ENCODE assay signal across 1 cellular context in the genomic region with DNA sequence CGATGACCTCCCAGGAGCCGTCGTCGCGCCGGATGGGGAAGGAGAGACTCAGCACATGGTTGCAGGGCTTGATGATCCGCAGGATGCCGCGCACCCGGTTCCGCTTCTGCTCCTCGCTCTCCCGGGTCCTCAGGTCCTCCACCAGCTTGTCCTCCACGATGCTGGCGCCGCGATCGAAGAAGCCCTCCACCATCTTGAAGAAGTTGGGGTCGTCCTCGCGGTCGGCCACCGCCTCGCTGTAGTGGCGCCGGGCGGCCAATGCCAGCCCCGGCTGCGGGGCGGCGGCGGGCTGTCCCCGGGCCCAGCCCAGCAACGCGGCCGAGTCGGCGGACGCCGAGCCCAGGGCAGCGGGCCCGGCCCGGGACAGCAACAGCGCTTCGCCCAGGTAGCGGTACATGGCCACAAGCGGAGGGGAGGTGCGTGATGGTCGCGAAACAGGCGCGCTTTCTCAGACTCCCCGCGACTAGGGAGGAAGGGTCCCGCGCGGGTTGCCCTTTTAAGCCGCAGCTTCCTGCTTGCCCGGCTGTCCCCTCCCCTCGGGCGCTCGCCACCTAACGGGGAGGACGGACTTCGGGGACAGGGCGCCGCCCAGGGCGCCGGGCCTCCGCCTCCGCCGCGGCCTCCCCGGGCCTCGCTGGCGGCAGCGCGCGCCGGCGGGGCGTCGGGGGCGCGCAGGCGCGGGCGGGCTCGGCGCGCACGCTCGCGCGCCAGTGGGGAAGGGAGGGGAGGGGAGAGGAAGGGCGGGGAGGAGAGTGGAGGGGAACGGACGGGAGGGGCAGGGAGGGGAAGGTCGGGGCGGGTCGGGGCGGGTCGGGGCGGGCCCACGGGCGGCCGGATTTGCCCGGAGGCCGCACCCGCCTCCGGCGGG.
TF ChIP-seq lines count a peak whose summit lies in the region.

A gene (minus strand): TSS at position 471 of the 868 bp plus-strand sequence. CDS start 74 bp downstream, at position 397.
A gene with protein sequence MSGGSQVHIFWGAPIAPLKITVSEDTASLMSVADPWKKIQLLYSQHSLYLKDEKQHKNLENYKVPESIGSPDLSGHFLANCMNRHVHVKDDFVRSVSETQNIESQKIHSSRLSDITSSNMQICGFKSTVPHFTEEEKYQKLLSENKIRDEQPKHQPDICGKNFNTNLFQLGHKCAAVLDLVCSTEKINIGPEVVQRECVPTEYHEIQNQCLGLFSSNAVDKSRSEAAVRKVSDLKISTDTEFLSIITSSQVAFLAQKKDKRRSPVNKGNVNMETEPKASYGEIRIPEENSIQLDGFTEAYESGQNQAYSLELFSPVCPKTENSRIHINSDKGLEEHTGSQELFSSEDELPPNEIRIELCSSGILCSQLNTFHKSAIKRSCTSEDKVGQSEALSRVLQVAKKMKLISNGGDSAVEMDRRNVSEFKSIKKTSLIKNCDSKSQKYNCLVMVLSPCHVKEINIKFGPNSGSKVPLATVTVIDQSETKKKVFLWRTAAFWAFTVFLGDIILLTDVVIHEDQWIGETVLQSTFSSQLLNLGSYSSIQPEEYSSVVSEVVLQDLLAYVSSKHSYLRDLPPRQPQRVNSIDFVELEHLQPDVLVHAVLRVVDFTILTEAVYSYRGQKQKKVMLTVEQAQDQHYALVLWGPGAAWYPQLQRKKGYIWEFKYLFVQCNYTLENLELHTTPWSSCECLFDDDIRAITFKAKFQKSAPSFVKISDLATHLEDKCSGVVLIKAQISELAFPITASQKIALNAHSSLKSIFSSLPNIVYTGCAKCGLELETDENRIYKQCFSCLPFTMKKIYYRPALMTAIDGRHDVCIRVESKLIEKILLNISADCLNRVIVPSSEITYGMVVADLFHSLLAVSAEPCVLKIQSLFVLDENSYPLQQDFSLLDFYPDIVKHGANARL (plus strand): TSS at position 834 of the 868 bp plus-strand sequence. CDS start 56,149 bp downstream, outside the sequence.

TF ChIP-seq in K562, 482 proteins besides CTCF, POLR2A, EP300 and RAD21 (continued from another document and continues in another):
- TF ChIP-seq MCM7 (IDR thresholded peaks at IDR 0.05) (no peak), NFE2 (IDR thresholded peaks at IDR 0.05; ENCODE audit: low read depth) (no peak), POLR2G (IDR thresholded peaks at IDR 0.05; ENCODE audit: low read depth, low read length) (peak; percentile 80), PHB2 (IDR thresholded peaks at IDR 0.05; ENCODE audit: low read depth) (no peak), JUND (IDR thresholded peaks at IDR 0.05; ENCODE audit: borderline replicate concordance, low read depth, low read length) (no peak), JUND (tag; IDR thresholded peaks at IDR 0.05; ENCODE audit: borderline replicate concordance, low read depth, low read length) (no peak), IRF2 (CRISPR knock-in tag; IDR thresholded peaks at IDR 0.05) (no peak), ZNF551 (CRISPR knock-in tag; IDR thresholded peaks at IDR 0.05) (no peak), MAZ (CRISPR knock-in tag; conservative IDR thresholded peaks at IDR 0.05 in 1 of 2, IDR thresholded peaks at IDR 0.05 in 1 of 2) (no peak), MCM3 (IDR thresholded peaks at IDR 0.05) (no peak), POU5F1 (IDR thresholded peaks at IDR 0.05; ENCODE audit: borderline replicate concordance, low read depth, low read length, partially characterized antibody) (no peak), CSDE1 (IDR thresholded peaks at IDR 0.05) (no peak), STAT5B (CRISPR knock-in tag; IDR thresholded peaks at IDR 0.05) (no peak), TRIM24 (IDR thresholded peaks at IDR 0.05) (no peak), PHF21A (IDR thresholded peaks at IDR 0.05; ENCODE audit: borderline replicate concordance, low read depth) (no peak), BACH1 (tag; IDR thresholded peaks at IDR 0.05) (no peak), HMG20A (CRISPR knock-in tag; conservative IDR thresholded peaks at IDR 0.05) (no peak), ZNF77 (CRISPR knock-in tag; IDR thresholded peaks at IDR 0.05) (no peak), KLF13 (tag; IDR thresholded peaks at IDR 0.05; ENCODE audit: borderline replicate concordance, low read depth) (no peak), ZNF408 (CRISPR knock-in tag; IDR thresholded peaks at IDR 0.05; ENCODE audit: low read depth) (no peak), GABPB1 (CRISPR knock-in tag; IDR thresholded peaks at IDR 0.05) (no peak; the same call in 1 of the 2 replicates), ZNF134 (CRISPR knock-in tag; conservative IDR thresholded peaks at IDR 0.05) (no peak), STAT5A (IDR thresholded peaks at IDR 0.05; ENCODE audit: borderline replicate concordance, low read length) (no peak), ZNF217 (CRISPR knock-in tag; IDR thresholded peaks at IDR 0.05) (no peak)
- TF ChIP-seq, protein P1, sequence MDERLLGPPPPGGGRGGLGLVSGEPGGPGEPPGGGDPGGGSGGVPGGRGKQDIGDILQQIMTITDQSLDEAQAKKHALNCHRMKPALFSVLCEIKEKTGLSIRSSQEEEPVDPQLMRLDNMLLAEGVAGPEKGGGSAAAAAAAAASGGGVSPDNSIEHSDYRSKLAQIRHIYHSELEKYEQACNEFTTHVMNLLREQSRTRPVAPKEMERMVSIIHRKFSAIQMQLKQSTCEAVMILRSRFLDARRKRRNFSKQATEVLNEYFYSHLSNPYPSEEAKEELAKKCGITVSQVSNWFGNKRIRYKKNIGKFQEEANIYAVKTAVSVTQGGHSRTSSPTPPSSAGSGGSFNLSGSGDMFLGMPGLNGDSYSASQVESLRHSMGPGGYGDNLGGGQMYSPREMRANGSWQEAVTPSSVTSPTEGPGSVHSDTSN (CRISPR knock-in tag; IDR thresholded peaks at IDR 0.05; ENCODE audit: low read depth) = no peak
- TF ChIP-seq, protein P1 (tag; conservative IDR thresholded peaks at IDR 0.05; ENCODE audit: low read depth) = no peak
- TF ChIP-seq, protein P2, sequence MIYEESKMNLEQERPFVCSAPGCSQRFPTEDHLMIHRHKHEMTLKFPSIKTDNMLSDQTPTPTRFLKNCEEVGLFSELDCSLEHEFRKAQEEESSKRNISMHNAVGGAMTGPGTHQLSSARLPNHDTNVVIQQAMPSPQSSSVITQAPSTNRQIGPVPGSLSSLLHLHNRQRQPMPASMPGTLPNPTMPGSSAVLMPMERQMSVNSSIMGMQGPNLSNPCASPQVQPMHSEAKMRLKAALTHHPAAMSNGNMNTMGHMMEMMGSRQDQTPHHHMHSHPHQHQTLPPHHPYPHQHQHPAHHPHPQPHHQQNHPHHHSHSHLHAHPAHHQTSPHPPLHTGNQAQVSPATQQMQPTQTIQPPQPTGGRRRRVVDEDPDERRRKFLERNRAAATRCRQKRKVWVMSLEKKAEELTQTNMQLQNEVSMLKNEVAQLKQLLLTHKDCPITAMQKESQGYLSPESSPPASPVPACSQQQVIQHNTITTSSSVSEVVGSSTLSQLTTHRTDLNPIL (CRISPR knock-in tag; IDR thresholded peaks at IDR 0.05) = no peak
- TF ChIP-seq, protein P3, sequence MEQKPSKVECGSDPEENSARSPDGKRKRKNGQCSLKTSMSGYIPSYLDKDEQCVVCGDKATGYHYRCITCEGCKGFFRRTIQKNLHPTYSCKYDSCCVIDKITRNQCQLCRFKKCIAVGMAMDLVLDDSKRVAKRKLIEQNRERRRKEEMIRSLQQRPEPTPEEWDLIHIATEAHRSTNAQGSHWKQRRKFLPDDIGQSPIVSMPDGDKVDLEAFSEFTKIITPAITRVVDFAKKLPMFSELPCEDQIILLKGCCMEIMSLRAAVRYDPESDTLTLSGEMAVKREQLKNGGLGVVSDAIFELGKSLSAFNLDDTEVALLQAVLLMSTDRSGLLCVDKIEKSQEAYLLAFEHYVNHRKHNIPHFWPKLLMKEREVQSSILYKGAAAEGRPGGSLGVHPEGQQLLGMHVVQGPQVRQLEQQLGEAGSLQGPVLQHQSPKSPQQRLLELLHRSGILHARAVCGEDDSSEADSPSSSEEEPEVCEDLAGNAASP (IDR thresholded peaks at IDR 0.05) = no peak
- TF ChIP-seq, protein P4, sequence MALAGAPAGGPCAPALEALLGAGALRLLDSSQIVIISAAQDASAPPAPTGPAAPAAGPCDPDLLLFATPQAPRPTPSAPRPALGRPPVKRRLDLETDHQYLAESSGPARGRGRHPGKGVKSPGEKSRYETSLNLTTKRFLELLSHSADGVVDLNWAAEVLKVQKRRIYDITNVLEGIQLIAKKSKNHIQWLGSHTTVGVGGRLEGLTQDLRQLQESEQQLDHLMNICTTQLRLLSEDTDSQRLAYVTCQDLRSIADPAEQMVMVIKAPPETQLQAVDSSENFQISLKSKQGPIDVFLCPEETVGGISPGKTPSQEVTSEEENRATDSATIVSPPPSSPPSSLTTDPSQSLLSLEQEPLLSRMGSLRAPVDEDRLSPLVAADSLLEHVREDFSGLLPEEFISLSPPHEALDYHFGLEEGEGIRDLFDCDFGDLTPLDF (CRISPR knock-in tag; IDR thresholded peaks at IDR 0.05) = no peak
- TF ChIP-seq, protein P5, sequence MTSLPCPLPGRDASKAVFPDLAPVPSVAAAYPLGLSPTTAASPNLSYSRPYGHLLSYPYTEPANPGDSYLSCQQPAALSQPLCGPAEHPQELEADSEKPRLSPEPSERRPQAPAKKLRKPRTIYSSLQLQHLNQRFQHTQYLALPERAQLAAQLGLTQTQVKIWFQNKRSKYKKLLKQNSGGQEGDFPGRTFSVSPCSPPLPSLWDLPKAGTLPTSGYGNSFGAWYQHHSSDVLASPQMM (CRISPR knock-in tag; IDR thresholded peaks at IDR 0.05) = no peak
- TF ChIP-seq, protein P6, sequence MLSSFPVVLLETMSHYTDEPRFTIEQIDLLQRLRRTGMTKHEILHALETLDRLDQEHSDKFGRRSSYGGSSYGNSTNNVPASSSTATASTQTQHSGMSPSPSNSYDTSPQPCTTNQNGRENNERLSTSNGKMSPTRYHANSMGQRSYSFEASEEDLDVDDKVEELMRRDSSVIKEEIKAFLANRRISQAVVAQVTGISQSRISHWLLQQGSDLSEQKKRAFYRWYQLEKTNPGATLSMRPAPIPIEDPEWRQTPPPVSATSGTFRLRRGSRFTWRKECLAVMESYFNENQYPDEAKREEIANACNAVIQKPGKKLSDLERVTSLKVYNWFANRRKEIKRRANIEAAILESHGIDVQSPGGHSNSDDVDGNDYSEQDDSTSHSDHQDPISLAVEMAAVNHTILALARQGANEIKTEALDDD (IDR thresholded peaks at IDR 0.05) = no peak
- TF ChIP-seq, protein P7, sequence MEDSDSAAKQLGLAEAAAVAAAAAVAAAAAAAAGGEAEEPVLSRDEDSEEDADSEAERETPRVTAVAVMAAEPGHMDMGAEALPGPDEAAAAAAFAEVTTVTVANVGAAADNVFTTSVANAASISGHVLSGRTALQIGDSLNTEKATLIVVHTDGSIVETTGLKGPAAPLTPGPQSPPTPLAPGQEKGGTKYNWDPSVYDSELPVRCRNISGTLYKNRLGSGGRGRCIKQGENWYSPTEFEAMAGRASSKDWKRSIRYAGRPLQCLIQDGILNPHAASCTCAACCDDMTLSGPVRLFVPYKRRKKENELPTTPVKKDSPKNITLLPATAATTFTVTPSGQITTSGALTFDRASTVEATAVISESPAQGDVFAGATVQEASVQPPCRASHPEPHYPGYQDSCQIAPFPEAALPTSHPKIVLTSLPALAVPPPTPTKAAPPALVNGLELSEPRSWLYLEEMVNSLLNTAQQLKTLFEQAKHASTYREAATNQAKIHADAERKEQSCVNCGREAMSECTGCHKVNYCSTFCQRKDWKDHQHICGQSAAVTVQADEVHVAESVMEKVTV (CRISPR knock-in tag; IDR thresholded peaks at IDR 0.05) = no peak
- TF ChIP-seq, protein P8, sequence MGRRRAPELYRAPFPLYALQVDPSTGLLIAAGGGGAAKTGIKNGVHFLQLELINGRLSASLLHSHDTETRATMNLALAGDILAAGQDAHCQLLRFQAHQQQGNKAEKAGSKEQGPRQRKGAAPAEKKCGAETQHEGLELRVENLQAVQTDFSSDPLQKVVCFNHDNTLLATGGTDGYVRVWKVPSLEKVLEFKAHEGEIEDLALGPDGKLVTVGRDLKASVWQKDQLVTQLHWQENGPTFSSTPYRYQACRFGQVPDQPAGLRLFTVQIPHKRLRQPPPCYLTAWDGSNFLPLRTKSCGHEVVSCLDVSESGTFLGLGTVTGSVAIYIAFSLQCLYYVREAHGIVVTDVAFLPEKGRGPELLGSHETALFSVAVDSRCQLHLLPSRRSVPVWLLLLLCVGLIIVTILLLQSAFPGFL (CRISPR knock-in tag; IDR thresholded peaks at IDR 0.05) = no peak
- TF ChIP-seq, protein P9, sequence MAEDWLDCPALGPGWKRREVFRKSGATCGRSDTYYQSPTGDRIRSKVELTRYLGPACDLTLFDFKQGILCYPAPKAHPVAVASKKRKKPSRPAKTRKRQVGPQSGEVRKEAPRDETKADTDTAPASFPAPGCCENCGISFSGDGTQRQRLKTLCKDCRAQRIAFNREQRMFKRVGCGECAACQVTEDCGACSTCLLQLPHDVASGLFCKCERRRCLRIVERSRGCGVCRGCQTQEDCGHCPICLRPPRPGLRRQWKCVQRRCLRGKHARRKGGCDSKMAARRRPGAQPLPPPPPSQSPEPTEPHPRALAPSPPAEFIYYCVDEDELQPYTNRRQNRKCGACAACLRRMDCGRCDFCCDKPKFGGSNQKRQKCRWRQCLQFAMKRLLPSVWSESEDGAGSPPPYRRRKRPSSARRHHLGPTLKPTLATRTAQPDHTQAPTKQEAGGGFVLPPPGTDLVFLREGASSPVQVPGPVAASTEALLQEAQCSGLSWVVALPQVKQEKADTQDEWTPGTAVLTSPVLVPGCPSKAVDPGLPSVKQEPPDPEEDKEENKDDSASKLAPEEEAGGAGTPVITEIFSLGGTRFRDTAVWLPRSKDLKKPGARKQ (CRISPR knock-in tag; IDR thresholded peaks at IDR 0.05) = no peak
- TF ChIP-seq, protein P10, sequence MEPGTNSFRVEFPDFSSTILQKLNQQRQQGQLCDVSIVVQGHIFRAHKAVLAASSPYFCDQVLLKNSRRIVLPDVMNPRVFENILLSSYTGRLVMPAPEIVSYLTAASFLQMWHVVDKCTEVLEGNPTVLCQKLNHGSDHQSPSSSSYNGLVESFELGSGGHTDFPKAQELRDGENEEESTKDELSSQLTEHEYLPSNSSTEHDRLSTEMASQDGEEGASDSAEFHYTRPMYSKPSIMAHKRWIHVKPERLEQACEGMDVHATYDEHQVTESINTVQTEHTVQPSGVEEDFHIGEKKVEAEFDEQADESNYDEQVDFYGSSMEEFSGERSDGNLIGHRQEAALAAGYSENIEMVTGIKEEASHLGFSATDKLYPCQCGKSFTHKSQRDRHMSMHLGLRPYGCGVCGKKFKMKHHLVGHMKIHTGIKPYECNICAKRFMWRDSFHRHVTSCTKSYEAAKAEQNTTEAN (CRISPR knock-in tag; IDR thresholded peaks at IDR 0.05) = no peak
- TF ChIP-seq, protein P11, sequence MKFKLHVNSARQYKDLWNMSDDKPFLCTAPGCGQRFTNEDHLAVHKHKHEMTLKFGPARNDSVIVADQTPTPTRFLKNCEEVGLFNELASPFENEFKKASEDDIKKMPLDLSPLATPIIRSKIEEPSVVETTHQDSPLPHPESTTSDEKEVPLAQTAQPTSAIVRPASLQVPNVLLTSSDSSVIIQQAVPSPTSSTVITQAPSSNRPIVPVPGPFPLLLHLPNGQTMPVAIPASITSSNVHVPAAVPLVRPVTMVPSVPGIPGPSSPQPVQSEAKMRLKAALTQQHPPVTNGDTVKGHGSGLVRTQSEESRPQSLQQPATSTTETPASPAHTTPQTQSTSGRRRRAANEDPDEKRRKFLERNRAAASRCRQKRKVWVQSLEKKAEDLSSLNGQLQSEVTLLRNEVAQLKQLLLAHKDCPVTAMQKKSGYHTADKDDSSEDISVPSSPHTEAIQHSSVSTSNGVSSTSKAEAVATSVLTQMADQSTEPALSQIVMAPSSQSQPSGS (CRISPR knock-in tag; IDR thresholded peaks at IDR 0.05) = no peak
